ENCODE assay signal across 20 cellular contexts in the genomic region with DNA sequence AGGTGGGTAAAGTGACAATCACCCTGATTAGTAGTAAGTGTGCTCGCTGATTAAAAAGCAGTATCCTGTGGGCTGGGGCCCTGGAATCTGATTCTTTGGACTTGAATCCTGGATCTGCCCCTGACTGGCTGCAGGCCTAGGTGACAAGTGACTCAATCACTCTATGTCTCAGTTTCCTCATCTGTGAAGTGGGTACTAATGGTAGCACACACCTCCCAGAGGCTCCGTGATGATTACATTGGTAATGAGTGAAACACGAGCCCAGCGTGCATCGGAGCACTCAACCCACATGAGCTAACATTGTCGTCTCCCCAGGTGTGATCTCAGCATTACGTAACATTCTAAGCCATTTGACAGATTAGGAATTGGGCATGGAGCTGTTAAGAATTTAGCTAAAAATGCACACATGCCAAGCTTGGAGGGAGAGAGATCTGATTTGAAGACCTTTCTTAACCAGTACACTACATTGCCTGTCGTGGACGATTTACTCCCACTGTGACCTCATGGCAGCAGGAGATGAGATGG. TPM values are rescaled to one million over a fixed set of nuclear protein-coding genes. Genes with fewer than 3 reads are reported as not detected.
A peak's percentile ranks its signal among the peaks of the same experiment; 100 is the strongest.
DNase-seq lines count a peak whose midpoint lies in the region; ATAC-seq and TF ChIP-seq lines count a peak whose summit lies in the region.
"Had no signal": no experiment of that assay in that cellular context is flagged by ENCODE, and none has a peak within 500 bp of the region (broad histone marks: within the 10 kb centered on the region; RNA-seq: fewer than 3 reads in every experiment).

No MANE protein-coding gene starts in this region.

- H2BK12ac ChIP-seq in neuronal stem cell (ENCODE audit: low read length): no peak overlapping the region

- H3K4me3 ChIP-seq in Karpas-422 (ENCODE audit: low read length) (no peak overlapping the region), duodenal mucosa (ENCODE audit: low read depth in 1 of 2, low read length in 2 of 2) (no peak overlapping the region), prostate gland (no peak overlapping the region), neuronal stem cell (ENCODE audit: low read length in 2 of 2) (no peak overlapping the region)
- H3K4me3 ChIP-seq: adrenal gland had no signal

- intact Hi-C loops in prostate gland (cut with DNase I): loop anchor here (2.0 kb wide), 1 partner anchor 33 kb away; the partner anchor contains the start of gene MGLL
- intact Hi-C loops in activated T-helper 1 cell treated with anti-CD3 and anti-CD28 coated beads, Interleukin-12 subunit alpha, Interleukin-12 subunit beta, Interleukin-2, Interleukin-4 antibody, amounts not matched to agents 30 ng/mL and 10 ng/mL and 1 ng/mL, durations not matched to agents 14 hours and 24 hours and 36 hours (cut with micrococcal nuclease): no loop called here

- H3K27ac ChIP-seq in 22Rv1 (peak overlapping the region; percentile 85), Karpas-422 (ENCODE audit: low read length) (peak overlapping the region; percentile 14; the same call in 1 of the 2 replicates), duodenal mucosa (ENCODE audit: low read depth, low read length) (peak overlapping the region; percentile 17), prostate gland (peak overlapping the region; percentile 47 to 73), neuronal stem cell (replicated peaks; ENCODE audit: low read length) (no peak overlapping the region)
- H3K27ac ChIP-seq: adrenal gland had no signal

- H2BK5ac ChIP-seq in neuronal stem cell (ENCODE audit: low read length): no peak overlapping the region

- H3K4me1 ChIP-seq in Karpas-422 (ENCODE audit: low read length): peaks cover 97% of the 10 kb centered on the region
- H3K4me1 ChIP-seq in duodenal mucosa (ENCODE audit: control insufficient read depth in 1 of 2, insufficient read depth in 2 of 2, low read length in 2 of 2): peaks cover 39 to 50% of the 10 kb centered on the region in 2 donors
- H3K4me1 ChIP-seq in prostate gland (replicated peaks): peaks cover 4% of the 10 kb centered on the region
- peaks cover 0 to 10% of the 10 kb centered on the region in 2 donors for H3K4me1 ChIP-seq in neuronal stem cell (ENCODE audit: control insufficient read depth in 2 of 2, insufficient read depth in 1 of 2, low read depth in 1 of 2, low read length in 2 of 2)

- no peak overlapping the region for H4K8ac ChIP-seq in neuronal stem cell (ENCODE audit: low read depth, low read length)

- H3K4me2 ChIP-seq in Karpas-422 (ENCODE audit: low read depth, low read length, poor library complexity, severe bottlenecking) (no peak overlapping the region), neuronal stem cell (ENCODE audit: insufficient read depth, low read length, poor library complexity, severe bottlenecking) (no peak overlapping the region)

- H3K4me1 Mint-ChIP-seq in activated T-cell treated with anti-CD3 and anti-CD28 coated beads, Interleukin-2, amount 50 U/mL, for 72 hours (ENCODE audit: low read depth): peaks cover 6% of the 10 kb centered on the region
- H3K4me1 Mint-ChIP-seq in activated T-helper 1 cell treated with anti-CD3 and anti-CD28 coated beads, Interleukin-12 subunit alpha, Interleukin-12 subunit beta, Interleukin-2, Interleukin-4 antibody, amounts not matched to agents 30 ng/mL and 10 ng/mL and 1 ng/mL, durations not matched to agents 14 hours and 24 hours and 36 hours (ENCODE audit: low read depth): no peaks in the 10 kb centered on the region

- no peak overlapping the region for H3K18ac ChIP-seq in neuronal stem cell (ENCODE audit: low read length)

- no peak overlapping the region for H3K4ac ChIP-seq in neuronal stem cell (ENCODE audit: low read length)

- TF ChIP-seq POLR2A in prostate gland (IDR thresholded peaks at IDR 0.05): no peak

- H3K36me3 ChIP-seq in Karpas-422 (ENCODE audit: insufficient read depth, low read length) (peaks cover 9% of the 10 kb centered on the region), duodenal mucosa (ENCODE audit: control insufficient read depth in 1 of 2, insufficient read depth in 2 of 2, low read length in 2 of 2) (peaks cover 0 to 2% of the 10 kb centered on the region in 2 donors), prostate gland (no peaks in the 10 kb centered on the region), neuronal stem cell (replicated peaks in 1 of 2; ENCODE audit: control insufficient read depth in 2 of 2, insufficient read depth in 2 of 2, low read length in 2 of 2) (no peaks in the 10 kb centered on the region)
- H3K36me3 ChIP-seq: adrenal gland had no signal

- no peak overlapping the region for H3K23ac ChIP-seq in neuronal stem cell (ENCODE audit: low read depth, low read length, poor library complexity)

- H2AFZ ChIP-seq in Karpas-422 (ENCODE audit: low read length) (no peak overlapping the region), neuronal stem cell (ENCODE audit: low read length) (no peak overlapping the region)

- H3K9me2 ChIP-seq in Karpas-422 (replicated peaks; ENCODE audit: insufficient read depth, low read length): no peaks in the 10 kb centered on the region

- H2BK120ac ChIP-seq in neuronal stem cell (ENCODE audit: low read depth, low read length): no peak overlapping the region

- TF ChIP-seq CTCF in 22Rv1 (IDR thresholded peaks at IDR 0.05): no peak
- TF ChIP-seq CTCF in prostate gland (IDR thresholded peaks at IDR 0.05): no peak

- H3K79me1 ChIP-seq in neuronal stem cell (ENCODE audit: low read depth, low read length): no peaks in the 10 kb centered on the region

- no peak overlapping the region for H3K4me3 Mint-ChIP-seq in activated T-cell treated with anti-CD3 and anti-CD28 coated beads, Interleukin-2, amount 50 U/mL, for 72 hours
- no peak overlapping the region for H3K4me3 Mint-ChIP-seq in activated T-helper 1 cell treated with anti-CD3 and anti-CD28 coated beads, Interleukin-12 subunit alpha, Interleukin-12 subunit beta, Interleukin-2, Interleukin-4 antibody, amounts not matched to agents 30 ng/mL and 10 ng/mL and 1 ng/mL, durations not matched to agents 14 hours and 24 hours and 36 hours
- H3K4me3 Mint-ChIP-seq: naive B cell; T-helper 2 cell treated with Interferon-gamma antibody and Interleukin-4, amounts not matched to agents 5 μg/mL and 100 μg/mL, for 36 hours had no signal

- H2AK5ac ChIP-seq in neuronal stem cell (ENCODE audit: low read depth, low read length): no peak overlapping the region

- no peak overlapping the region for H3K14ac ChIP-seq in neuronal stem cell (ENCODE audit: low read length)

- H3K36me3 Mint-ChIP-seq in activated T-cell treated with anti-CD3 and anti-CD28 coated beads, Interleukin-2, amount 50 U/mL, for 72 hours (ENCODE audit: insufficient read depth in 2 of 2): peaks cover 0 to 3% of the 10 kb centered on the region in 2 donors
- H3K36me3 Mint-ChIP-seq in activated T-helper 1 cell treated with anti-CD3 and anti-CD28 coated beads, Interleukin-12 subunit alpha, Interleukin-12 subunit beta, Interleukin-2, Interleukin-4 antibody, amounts not matched to agents 30 ng/mL and 10 ng/mL and 1 ng/mL, durations not matched to agents 14 hours and 24 hours and 36 hours (ENCODE audit: low read depth): no peaks in the 10 kb centered on the region
- H3K36me3 Mint-ChIP-seq: naive B cell had no signal

- no peak overlapping the region for H4K91ac ChIP-seq in neuronal stem cell (ENCODE audit: low read depth, low read length, poor library complexity)

- WGBS in prostate gland: 86% methylated on average over 9 of the region's 9 CpGs
- no CpG with 5 or more reads among the region's 9 CpGs for WGBS in neuronal stem cell (ENCODE audit: extremely low coverage in 2 of 2, insufficient read length in 2 of 2, insufficient replicate concordance in 1 of 2), 2 donors

- no peak overlapping the region for H3K9ac ChIP-seq in Karpas-422 (ENCODE audit: low read length)
- H3K9ac ChIP-seq in duodenal mucosa (ENCODE audit: low read depth in 1 of 2, low read length in 2 of 2): no peak overlapping the region
- no peak overlapping the region for H3K9ac ChIP-seq in neuronal stem cell (ENCODE audit: low read depth, low read length, poor library complexity)

- H3K27me3 ChIP-seq in Karpas-422 (ENCODE audit: low read length) (no peaks in the 10 kb centered on the region), duodenal mucosa (ENCODE audit: control insufficient read depth in 1 of 2, insufficient read depth in 2 of 2, low read length in 2 of 2) (no peaks in the 10 kb centered on the region), prostate gland (replicated peaks; ENCODE audit: insufficient read depth) (no peaks in the 10 kb centered on the region), neuronal stem cell (ENCODE audit: control insufficient read depth in 3 of 3, insufficient read depth in 3 of 3, low read depth in 1 of 3, low read length in 3 of 3) (peaks cover 0 to 16% (median 0%) of the 10 kb centered on the region in 3 experiments)
- H3K27me3 ChIP-seq: adrenal gland had no signal

- H3K79me2 ChIP-seq in Karpas-422 (ENCODE audit: low read length): peaks cover 22% of the 10 kb centered on the region

- peaks cover 6% of the 10 kb centered on the region in 2 donors for H3K9me3 Mint-ChIP-seq in activated T-cell treated with anti-CD3 and anti-CD28 coated beads, Interleukin-2, amount 50 U/mL, for 72 hours
- peaks cover 7% of the 10 kb centered on the region for H3K9me3 Mint-ChIP-seq in activated T-helper 1 cell treated with anti-CD3 and anti-CD28 coated beads, Interleukin-12 subunit alpha, Interleukin-12 subunit beta, Interleukin-2, Interleukin-4 antibody, amounts not matched to agents 30 ng/mL and 10 ng/mL and 1 ng/mL, durations not matched to agents 14 hours and 24 hours and 36 hours

- ATAC-seq in activated T-cell treated with anti-CD3 and anti-CD28 coated beads, Interleukin-2, amount 50 U/mL, for 72 hours (replicated peaks in 1 of 2): no peak
- ATAC-seq: esophagus mucosa; left cardiac atrium; stimulated activated memory B cell treated with anti-CD40 and anti-IgM and Interleukin-4, amounts not matched to agents 10 μg/mL and 1 μg/mL and 100 μg/mL, for 72 hours had no signal

- DNase-seq in Karpas-422 (no peak), prostate gland (ENCODE audit: low spot score) (no peak), neuronal stem cell (ENCODE audit: low spot score) (no peak)
- DNase-seq in central memory CD4-positive, alpha-beta T cell: no peak
- no peak for DNase-seq in activated T-cell treated with anti-CD3 and anti-CD28 coated beads, Interleukin-2, amount 50 U/mL, for 72 hours
- DNase-seq in activated T-helper 1 cell treated with anti-CD3 and anti-CD28 coated beads, Interleukin-12 subunit alpha, Interleukin-12 subunit beta, Interleukin-2, Interleukin-4 antibody, amounts not matched to agents 30 ng/mL and 10 ng/mL and 1 ng/mL, durations not matched to agents 14 hours and 24 hours and 36 hours (ENCODE audit: low spot score): no peak
- DNase-seq: activated CD4-positive, alpha-beta T cell treated with anti-CD3 and anti-CD28 coated beads for 48 hours; activated T-cell treated with anti-CD3 and anti-CD28 coated beads, Interleukin-2, amount 50 U/mL, for 1 hour; adrenal gland; cortex of kidney; hippocampal formation; left cardiac atrium; naive B cell; NCI-H1436; NCI-H82 had no signal

- H4K20me1 ChIP-seq in Karpas-422 (ENCODE audit: insufficient read depth, low read depth, low read length): no peaks in the 10 kb centered on the region

- H3K9me3 ChIP-seq in Karpas-422 (ENCODE audit: low read length): no peaks in the 10 kb centered on the region
- no peaks in the 10 kb centered on the region for H3K9me3 ChIP-seq in duodenal mucosa (ENCODE audit: control insufficient read depth in 1 of 2, low read length in 2 of 2)
- H3K9me3 ChIP-seq in prostate gland: no peaks in the 10 kb centered on the region
- H3K9me3 ChIP-seq in neuronal stem cell (replicated peaks in 1 of 2; ENCODE audit: control insufficient read depth in 2 of 2, insufficient read depth in 1 of 2, low read depth in 1 of 2, low read length in 2 of 2): no peaks in the 10 kb centered on the region
- H3K9me3 ChIP-seq: adrenal gland had no signal

- no peak overlapping the region for H2BK15ac ChIP-seq in neuronal stem cell (ENCODE audit: low read length)

- H3K27ac Mint-ChIP-seq in activated T-cell treated with anti-CD3 and anti-CD28 coated beads, Interleukin-2, amount 50 U/mL, for 72 hours: no peak overlapping the region
- H3K27ac Mint-ChIP-seq in activated T-helper 1 cell treated with anti-CD3 and anti-CD28 coated beads, Interleukin-12 subunit alpha, Interleukin-12 subunit beta, Interleukin-2, Interleukin-4 antibody, amounts not matched to agents 30 ng/mL and 10 ng/mL and 1 ng/mL, durations not matched to agents 14 hours and 24 hours and 36 hours: no peak overlapping the region
- H3K27ac Mint-ChIP-seq: T-helper 2 cell treated with Interferon-gamma antibody and Interleukin-4, amounts not matched to agents 5 μg/mL and 100 μg/mL, for 36 hours had no signal

- peaks cover 24% of the 10 kb centered on the region for H3K27me3 Mint-ChIP-seq in activated T-cell treated with anti-CD3 and anti-CD28 coated beads, Interleukin-2, amount 50 U/mL, for 72 hours (ENCODE audit: low read depth)
- peaks cover 4% of the 10 kb centered on the region for H3K27me3 Mint-ChIP-seq in activated T-helper 1 cell treated with anti-CD3 and anti-CD28 coated beads, Interleukin-12 subunit alpha, Interleukin-12 subunit beta, Interleukin-2, Interleukin-4 antibody, amounts not matched to agents 30 ng/mL and 10 ng/mL and 1 ng/mL, durations not matched to agents 14 hours and 24 hours and 36 hours (ENCODE audit: insufficient read depth)
- H3K27me3 Mint-ChIP-seq: stimulated activated memory B cell treated with anti-CD40 and anti-IgM and Interleukin-4, amounts not matched to agents 10 μg/mL and 1 μg/mL and 100 μg/mL, for 72 hours had no signal

RNA-seq across cellular contexts. Expression of gene MGLL, which starts 32.2 kb away (rescaled TPM):
- total RNA-seq in Karpas-422 (2014; rRNA removed; shearing (Covaris generic); ENCODE audit: low replicate concordance): 58.0 and 63.3 TPM in 2 replicates
- 10 to 100 TPM; 20.0 to 31.8 TPM for total RNA-seq in prostate gland
- total RNA-seq in activated T-cell treated with anti-CD3 and anti-CD28 coated beads, Interleukin-2, amount 50 U/mL, for 72 hours: 1 to 10 TPM; 1.7 to 2.3 TPM
- total RNA-seq in activated T-helper 1 cell treated with anti-CD3 and anti-CD28 coated beads, Interleukin-12 subunit alpha, Interleukin-12 subunit beta, Interleukin-2, Interleukin-4 antibody, amounts not matched to agents 30 ng/mL and 10 ng/mL and 1 ng/mL, durations not matched to agents 14 hours and 24 hours and 36 hours: 2.2 and 2.5 TPM in 2 replicates
- 0.25 TPM for polyA plus RNA-seq in neuronal stem cell (2013, experiment 1 of 2)
- 0.44 TPM for polyA plus RNA-seq in neuronal stem cell (2013, experiment 2 of 2)
